8 cellular contexts compared by ENCODE assay signal in genomic region chr10:93436577-93436976, GRCh38. TPM values are rescaled to one million over a fixed set of nuclear protein-coding genes. Genes with fewer than 3 reads are reported as not detected.
DNase-seq lines count a peak whose midpoint lies in the region; ATAC-seq and TF ChIP-seq lines count a peak whose summit lies in the region.

No MANE protein-coding gene starts in this region.

- H3K27me3 ChIP-seq in BJ (ENCODE audit: control insufficient read depth, insufficient read depth, low read length) = no peaks in the 10 kb centered on the region
- no peaks in the 10 kb centered on the region for H3K27me3 ChIP-seq in RWPE2 (ENCODE audit: insufficient read depth, poor library complexity, severe bottlenecking)
- H3K27me3 ChIP-seq in H7 (ENCODE audit: control insufficient read depth, insufficient read depth, low read length) = no peaks in the 10 kb centered on the region

- H3K36me3 ChIP-seq in BJ (ENCODE audit: control insufficient read depth, insufficient read depth, low read length) = peaks cover 2% of the 10 kb centered on the region; the same call in 1 of the 2 replicates
- peaks cover 61% of the 10 kb centered on the region for H3K36me3 ChIP-seq in RWPE2 (ENCODE audit: low read depth)
- H3K36me3 ChIP-seq in H7 (replicated peaks; ENCODE audit: control insufficient read depth, insufficient read depth, low read length) = no peaks in the 10 kb centered on the region

- H3K4me3 ChIP-seq in BJ (ENCODE audit: low read depth, low read length) (no peak overlapping the region), RWPE2 (ENCODE audit: severe bottlenecking) (no peak overlapping the region), fibroblast of mammary gland (ENCODE audit: control insufficient read depth, low read depth, low read length) (no peak overlapping the region), H7 (ENCODE audit: insufficient read depth, low read depth, low read length) (no peak overlapping the region)

- POLR2A ChIA-PET in BJ (lab: Charles Lee) = interaction anchor here (0.6 to 1.5 kb wide), 6 partner anchors 20 to 216 kb away, joined by 3 to 7 read pairs (median 4); partner anchors contain the start of gene MYOF

- H3K27ac ChIP-seq in RWPE2 (ENCODE audit: poor library complexity, severe bottlenecking) = peak overlapping the region; percentile 99

- H3K4me1 ChIP-seq in RWPE2 (ENCODE audit: insufficient read depth, poor library complexity, severe bottlenecking) = peaks cover 65% of the 10 kb centered on the region

- no peaks in the 10 kb centered on the region for H3K9me3 ChIP-seq in RWPE2 (ENCODE audit: severe bottlenecking)

- CTCF ChIA-PET in BJ (lab: Yijun Ruan, JAX) = interaction anchor here (0.9 to 3.9 kb wide), 6 partner anchors 25 to 59 kb away, joined by 3 to 17 read pairs (median 4); partner anchors contain the start of gene MYOF

- DNase-seq in BJ (ENCODE audit: low read depth) (peak; percentile 96), RWPE2 (ENCODE audit: low spot score) (no peak), fibroblast of mammary gland (ENCODE audit: low read depth) (peak; percentile 98), non-pigmented ciliary epithelial cell (ENCODE audit: low read depth) (peak; percentile 95), H7 (no peak)
- DNase-seq in stimulated activated CD4-positive, alpha-beta T cell treated with anti-CD3 and anti-CD28 coated beads, Interleukin-2, amount 100 ng/mL, for 48 hours = no peak

- ATAC-seq in RWPE2 (ENCODE audit: low read depth) (peak; percentile 58), GM18517 (IDR thresholded peaks at IDR 0.05; ENCODE audit: unreplicated experiment) (no peak), HG02588 (IDR thresholded peaks at IDR 0.05; ENCODE audit: unreplicated experiment) (no peak)

- TF ChIP-seq CTCF in BJ (IDR thresholded peaks at IDR 0.05; ENCODE audit: insufficient read depth, low read depth, low read length) = no peak
- TF ChIP-seq CTCF in RWPE2 (IDR thresholded peaks at IDR 0.05; ENCODE audit: poor library complexity, severe bottlenecking) = no peak
- TF ChIP-seq CTCF in fibroblast of mammary gland (conservative IDR thresholded peaks at IDR 0.05; ENCODE audit: control insufficient read depth, insufficient read depth, low read depth, low read length) = no peak

RNA-seq across cellular contexts. Expression of gene MYOF, which starts 45.6 kb away (rescaled TPM):
- 355 and 425 TPM in 2 replicates for polyA plus RNA-seq in BJ (2011; rRNA removed)
- polyA minus RNA-seq in BJ (2011; rRNA and poly(A)+ RNA removed) = 316 and 332 TPM in 2 replicates
- total RNA-seq in H7 (2014; rRNA removed; shearing (Covaris generic)) = 2.8 and 3.0 TPM in 2 replicates

RNA-seq across cellular contexts. Expression of gene CEP55, which starts 59.8 kb away (rescaled TPM):
- polyA plus RNA-seq in BJ (2011; rRNA removed) = 16.8 and 28.2 TPM in 2 replicates
- polyA minus RNA-seq in BJ (2011; rRNA and poly(A)+ RNA removed) = 3.7 and 5.4 TPM in 2 replicates
- 41.8 and 46.0 TPM in 2 replicates for total RNA-seq in H7 (2014; rRNA removed; shearing (Covaris generic))

Comparison
In these comparisons a context has a peak if more than half of its experiments do, and no peak if none do; other contexts are left out.
1. DNase-seq: peak in BJ (single experiment), fibroblast of mammary gland (single experiment) and non-pigmented ciliary epithelial cell (single experiment); none in RWPE2 (single experiment), H7 (single experiment) and stimulated activated CD4-positive, alpha-beta T cell treated with anti-CD3 and anti-CD28 coated beads, Interleukin-2, amount 100 ng/mL, for 48 hours (0 of 2).